In genomic region chr3:158845748-158846350, GRCh38 we compare ENCODE assay signal across 8 cellular contexts. TPM values are rescaled to one million over a fixed set of nuclear protein-coding genes. Genes with fewer than 3 reads are reported as not detected.
A peak's percentile ranks its signal among the peaks of the same experiment; 100 is the strongest.
DNase-seq lines count a peak whose midpoint lies in the region; ATAC-seq and TF ChIP-seq lines count a peak whose summit lies in the region.

No MANE protein-coding gene starts in this region.

- H3K36me3 ChIP-seq in cardiac muscle cell, result no peaks in the 10 kb centered on the region

- H3K36me3 Mint-ChIP-seq in T-cell, result no peaks in the 10 kb centered on the region
- H3K36me3 Mint-ChIP-seq in endothelial cell (ENCODE audit: low read depth, unreplicated experiment), result no peaks in the 10 kb centered on the region
- H3K36me3 Mint-ChIP-seq in nephron progenitor cell (ENCODE audit: low read depth), result no peaks in the 10 kb centered on the region

- no peaks in the 10 kb centered on the region for H3K27me3 ChIP-seq in cardiac muscle cell

- peaks cover 6 to 15% (median 13%) of the 10 kb centered on the region in 3 donors for H3K4me1 Mint-ChIP-seq in T-cell
- peaks cover 9% of the 10 kb centered on the region for H3K4me1 Mint-ChIP-seq in endothelial cell (ENCODE audit: unreplicated experiment)
- peaks cover 7% of the 10 kb centered on the region for H3K4me1 Mint-ChIP-seq in nephron progenitor cell

- H3K9me3 ChIP-seq in cardiac muscle cell (ENCODE audit: low read depth), result no peaks in the 10 kb centered on the region

- no peak overlapping the region for H3K4me3 ChIP-seq in cardiac muscle cell

- ATAC-seq in Right ventricle myocardium inferior (no peak), T-cell (replicated peaks in 1 of 4) (peak in 3 of 4 experiments; percentile 44 to 56 (median 45)), GM19455 (IDR thresholded peaks at IDR 0.05; ENCODE audit: unreplicated experiment) (no peak)

- TF ChIP-seq CTCF in cardiac muscle cell (IDR thresholded peaks at IDR 0.05; ENCODE audit: low read depth, low read length), result peak; percentile 52
- peak; percentile 98 for TF ChIP-seq CTCF in endothelial cell (IDR thresholded peaks at IDR 0.05; ENCODE audit: unreplicated experiment)
- peak; percentile 71 for TF ChIP-seq CTCF in nephron progenitor cell (IDR thresholded peaks at IDR 0.05)

- no peak overlapping the region for H3K4me3 Mint-ChIP-seq in T-cell
- no peak overlapping the region for H3K4me3 Mint-ChIP-seq in endothelial cell (ENCODE audit: unreplicated experiment)
- no peak overlapping the region for H3K4me3 Mint-ChIP-seq in nephron progenitor cell

- H3K9me3 Mint-ChIP-seq in T-cell (no peaks in the 10 kb centered on the region), endothelial cell (ENCODE audit: unreplicated experiment) (no peaks in the 10 kb centered on the region), nephron progenitor cell (no peaks in the 10 kb centered on the region)

- H3K27ac Mint-ChIP-seq in T-cell, result no peak overlapping the region
- no peak overlapping the region for H3K27ac Mint-ChIP-seq in endothelial cell (ENCODE audit: unreplicated experiment)
- no peak overlapping the region for H3K27ac Mint-ChIP-seq in nephron progenitor cell

- DNase-seq in cardiac muscle cell (ENCODE audit: low read depth in 1 of 2, low spot score in 1 of 2) (peak; percentile 23 to 59), Right ventricle myocardium inferior (ENCODE audit: missing footprints) (no peak), H4 (ENCODE audit: low spot score) (peak; percentile 48), NCI-H1092 treated with DMSO at 0.1 percent for 48 hours (lab: John Stamatoyannopoulos, UW) (peak; percentile 48), T-cell (peak in 21 of 34 experiments; percentile 3 to 33 (median 11)), endothelial cell (ENCODE audit: low spot score) (peak; percentile 30), nephron progenitor cell (peak; percentile 38)

- no peak overlapping the region for H3K27ac ChIP-seq in cardiac muscle cell

- H3K4me1 ChIP-seq in cardiac muscle cell (ENCODE audit: low read depth), result no peaks in the 10 kb centered on the region

- no peaks in the 10 kb centered on the region for H3K27me3 Mint-ChIP-seq in T-cell
- H3K27me3 Mint-ChIP-seq in endothelial cell (ENCODE audit: unreplicated experiment), result peaks cover 8% of the 10 kb centered on the region
- peaks cover 7% of the 10 kb centered on the region for H3K27me3 Mint-ChIP-seq in nephron progenitor cell (ENCODE audit: low read depth, poor library complexity)

- CTCF ChIA-PET in T-cell (lab: Charles Lee), result interaction anchor here (0.6 to 2.3 kb wide), 6 partner anchors 412 to 1567 kb away, joined by 3 to 13 read pairs (median 4); no protein-coding TSS in a partner anchor

- POLR2A ChIA-PET in T-cell (lab: Charles Lee), result no interaction called here

- intact Hi-C loops in Right ventricle myocardium inferior (cut with DNase I), result loop anchor here (1.0 kb wide), 1 partner anchor 414 kb away; no protein-coding TSS in a partner anchor

RNA-seq across cellular contexts. Expression of gene MFSD1, which starts 44.0 kb away (rescaled TPM):
- total RNA-seq in cardiac muscle cell, result 12.4 and 19.4 TPM in 2 replicates
- polyA plus RNA-seq in cardiac muscle cell, result 9.3 and 31.8 TPM in 2 replicates
- 32.2 TPM for total RNA-seq in Right ventricle myocardium inferior
- total RNA-seq in H4 (2014; rRNA removed; shearing (Covaris generic)), result 169 and 173 TPM in 2 replicates
- 10 to 100 TPM; 17.7 to 28.3 (median 25.5) TPM for total RNA-seq in T-cell
- 24.8 TPM for total RNA-seq in endothelial cell (ENCODE audit: unreplicated experiment)

Comparison
In these comparisons a context has a peak if more than half of its experiments do, and no peak if none do; other contexts are left out.
1. ATAC-seq: peak in T-cell (3 of 4); none in Right ventricle myocardium inferior (single experiment) and GM19455 (single experiment).
2. Peak in every context shown above with its lines, with median percentiles within 50 percentile points of each other: CTCF ChIP-seq.